Comparison of ENCODE assay signal across 12 cellular contexts in the genomic region with DNA sequence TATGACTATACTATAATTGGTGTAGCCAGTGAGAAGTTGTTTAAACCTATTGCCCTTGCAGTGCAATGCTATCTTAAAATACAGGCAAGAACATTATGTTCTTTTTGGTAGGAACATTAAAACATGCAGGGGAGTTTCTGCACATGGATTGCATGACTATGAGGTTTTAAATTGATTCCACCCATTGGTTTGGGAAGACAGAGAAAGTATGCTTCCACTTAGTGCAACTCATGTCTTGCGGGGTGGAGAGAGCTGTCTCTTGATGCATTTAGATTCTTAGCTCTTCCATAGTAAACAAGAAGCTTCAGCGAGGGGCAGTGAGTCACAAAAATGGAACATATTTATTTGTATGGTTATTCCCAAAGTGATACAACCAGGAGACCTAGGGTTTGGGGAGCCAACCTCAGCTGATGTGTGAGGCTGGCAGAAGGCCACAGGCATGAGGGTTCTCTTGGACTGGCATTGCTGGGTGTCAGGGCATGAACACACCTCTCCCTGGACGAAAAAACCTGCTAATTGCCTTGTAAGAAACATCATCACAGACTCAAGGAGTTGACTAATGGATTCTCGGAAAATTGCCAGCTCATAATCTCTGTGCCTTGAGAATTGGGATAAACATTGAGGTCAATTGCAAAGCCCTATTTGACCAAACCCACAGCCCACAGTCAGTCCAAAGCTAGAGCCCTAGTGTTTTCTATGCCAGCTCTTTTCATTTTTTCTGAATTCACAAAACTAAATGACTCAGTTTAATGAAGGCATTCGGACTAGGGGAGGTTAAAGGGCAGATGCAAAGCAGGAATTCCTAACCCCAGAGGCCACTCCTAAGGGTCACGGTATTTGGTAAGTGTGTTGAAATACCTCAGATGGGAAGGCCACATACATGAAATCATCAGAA. TPM values are rescaled to one million over a fixed set of nuclear protein-coding genes. Genes with fewer than 3 reads are reported as not detected.
DNase-seq lines count a peak whose midpoint lies in the region; ATAC-seq and TF ChIP-seq lines count a peak whose summit lies in the region.
"Had no signal": no experiment of that assay in that cellular context is flagged by ENCODE, and none has a peak within 500 bp of the region (broad histone marks: within the 10 kb centered on the region; RNA-seq: fewer than 3 reads in every experiment).

No MANE protein-coding gene starts in this region.

- no peak for ATAC-seq in GM18519 (IDR thresholded peaks at IDR 0.05; ENCODE audit: low FRiP score, unreplicated experiment)
- ATAC-seq: WTC11 had no signal

- no peaks in the 10 kb centered on the region for H3K27me3 Mint-ChIP-seq in activated T-cell treated with anti-CD3 and anti-CD28 coated beads, Interleukin-2, amount 50 U/mL, for 24 hours
- H3K27me3 Mint-ChIP-seq in activated CD4-positive, alpha-beta memory T cell treated with anti-CD3 and anti-CD28 coated beads, Interleukin-2, amount 10 ng/mL, durations not matched to agents 7 days and 5 days: no peaks in the 10 kb centered on the region
- no peaks in the 10 kb centered on the region for H3K27me3 Mint-ChIP-seq in stimulated activated naive CD8-positive, alpha-beta T cell treated with anti-CD3 and anti-CD28 coated beads, Interleukin-15, Interleukin-2, amounts not matched to agents 100 ng/mL and 50 ng/mL, for 24 hours

- POLR2A ChIA-PET in activated CD4-positive, alpha-beta memory T cell treated with anti-CD3 and anti-CD28 coated beads, Interleukin-2, amount 10 ng/mL, durations not matched to agents 7 days and 5 days (lab: Charles Lee): interaction anchor here (0.8 to 1.4 kb wide), 3 partner anchors 10 to 111 kb away, joined by 3 to 6 read pairs (median 3); no protein-coding TSS in a partner anchor

- H3K4me1 ChIP-seq in SJCRH30: peaks cover 35% of the 10 kb centered on the region
- H3K4me1 ChIP-seq: uterus had no signal

- DNase-seq in activated T-cell treated with anti-CD3 and anti-CD28 coated beads, Interleukin-2, amount 50 U/mL, for 24 hours: no peak
- DNase-seq in activated T-cell treated with anti-CD3 and anti-CD28 coated beads, Interleukin-2, amount 50 U/mL, for 1 hour: no peak
- no peak for DNase-seq in activated CD4-positive, alpha-beta memory T cell treated with anti-CD3 and anti-CD28 coated beads, Interleukin-2, amount 10 ng/mL, durations not matched to agents 7 days and 5 days
- peak; percentile 98 for DNase-seq in fibroblast of mammary gland (ENCODE audit: low read depth)
- no peak for DNase-seq in cerebellum (ENCODE audit: low spot score)
- no peak for DNase-seq in SJCRH30
- DNase-seq: caudate nucleus, NCI-H1092, uterus had no signal

- no peaks in the 10 kb centered on the region for H3K36me3 Mint-ChIP-seq in activated T-cell treated with anti-CD3 and anti-CD28 coated beads, Interleukin-2, amount 50 U/mL, for 24 hours (ENCODE audit: low read depth)
- H3K36me3 Mint-ChIP-seq in activated CD4-positive, alpha-beta memory T cell treated with anti-CD3 and anti-CD28 coated beads, Interleukin-2, amount 10 ng/mL, durations not matched to agents 7 days and 5 days (ENCODE audit: low read depth): peaks cover 8% of the 10 kb centered on the region
- H3K36me3 Mint-ChIP-seq in stimulated activated naive CD8-positive, alpha-beta T cell treated with anti-CD3 and anti-CD28 coated beads, Interleukin-15, Interleukin-2, amounts not matched to agents 100 ng/mL and 50 ng/mL, for 24 hours (ENCODE audit: low read depth): no peaks in the 10 kb centered on the region

- H3K27ac ChIP-seq in SJCRH30: no peak overlapping the region
- H3K27ac ChIP-seq: uterus had no signal

- H3K9me3 Mint-ChIP-seq in activated T-cell treated with anti-CD3 and anti-CD28 coated beads, Interleukin-2, amount 50 U/mL, for 24 hours: peaks cover 5% of the 10 kb centered on the region
- H3K9me3 Mint-ChIP-seq in activated CD4-positive, alpha-beta memory T cell treated with anti-CD3 and anti-CD28 coated beads, Interleukin-2, amount 10 ng/mL, durations not matched to agents 7 days and 5 days: peaks cover 18% of the 10 kb centered on the region
- peaks cover 5% of the 10 kb centered on the region for H3K9me3 Mint-ChIP-seq in stimulated activated naive CD8-positive, alpha-beta T cell treated with anti-CD3 and anti-CD28 coated beads, Interleukin-15, Interleukin-2, amounts not matched to agents 100 ng/mL and 50 ng/mL, for 24 hours

- TF ChIP-seq CTCF in fibroblast of mammary gland (conservative IDR thresholded peaks at IDR 0.05; ENCODE audit: control insufficient read depth, insufficient read depth, low read depth, low read length): no peak

- CTCF ChIA-PET in activated CD4-positive, alpha-beta memory T cell treated with anti-CD3 and anti-CD28 coated beads, Interleukin-2, amount 10 ng/mL, durations not matched to agents 7 days and 5 days (lab: Charles Lee): interaction anchor here (0.9 kb wide), 1 partner anchor 89 kb away, joined by 3 read pairs; no protein-coding TSS in a partner anchor

- peak overlapping the region; percentile 94 for H3K27ac Mint-ChIP-seq in activated T-cell treated with anti-CD3 and anti-CD28 coated beads, Interleukin-2, amount 50 U/mL, for 24 hours
- peak overlapping the region; percentile 23 for H3K27ac Mint-ChIP-seq in activated CD4-positive, alpha-beta memory T cell treated with anti-CD3 and anti-CD28 coated beads, Interleukin-2, amount 10 ng/mL, durations not matched to agents 7 days and 5 days
- peak overlapping the region; percentile 75 for H3K27ac Mint-ChIP-seq in stimulated activated naive CD8-positive, alpha-beta T cell treated with anti-CD3 and anti-CD28 coated beads, Interleukin-15, Interleukin-2, amounts not matched to agents 100 ng/mL and 50 ng/mL, for 24 hours
- H3K27ac Mint-ChIP-seq: WTC11 had no signal

- no peaks in the 10 kb centered on the region for H3K27me3 ChIP-seq in SJCRH30
- H3K27me3 ChIP-seq: uterus had no signal

- H3K4me3 ChIP-seq in fibroblast of mammary gland (ENCODE audit: control insufficient read depth, low read depth, low read length) (no peak overlapping the region), SJCRH30 (no peak overlapping the region)
- H3K4me3 ChIP-seq: uterus had no signal

- peaks cover 40% of the 10 kb centered on the region for H3K4me1 Mint-ChIP-seq in activated T-cell treated with anti-CD3 and anti-CD28 coated beads, Interleukin-2, amount 50 U/mL, for 24 hours (ENCODE audit: low read depth)
- peaks cover 21% of the 10 kb centered on the region for H3K4me1 Mint-ChIP-seq in activated CD4-positive, alpha-beta memory T cell treated with anti-CD3 and anti-CD28 coated beads, Interleukin-2, amount 10 ng/mL, durations not matched to agents 7 days and 5 days
- H3K4me1 Mint-ChIP-seq in stimulated activated naive CD8-positive, alpha-beta T cell treated with anti-CD3 and anti-CD28 coated beads, Interleukin-15, Interleukin-2, amounts not matched to agents 100 ng/mL and 50 ng/mL, for 24 hours (ENCODE audit: low read depth): peaks cover 27% of the 10 kb centered on the region

- H3K9me3 ChIP-seq in SJCRH30 (replicated peaks): peaks cover 3% of the 10 kb centered on the region; the same call in 1 of the 2 replicates
- H3K9me3 ChIP-seq: uterus had no signal

- no peak overlapping the region for H3K4me3 Mint-ChIP-seq in activated T-cell treated with anti-CD3 and anti-CD28 coated beads, Interleukin-2, amount 50 U/mL, for 24 hours
- no peak overlapping the region for H3K4me3 Mint-ChIP-seq in activated CD4-positive, alpha-beta memory T cell treated with anti-CD3 and anti-CD28 coated beads, Interleukin-2, amount 10 ng/mL, durations not matched to agents 7 days and 5 days
- H3K4me3 Mint-ChIP-seq in stimulated activated naive CD8-positive, alpha-beta T cell treated with anti-CD3 and anti-CD28 coated beads, Interleukin-15, Interleukin-2, amounts not matched to agents 100 ng/mL and 50 ng/mL, for 24 hours: no peak overlapping the region
- H3K4me3 Mint-ChIP-seq: WTC11 had no signal

- H3K36me3 ChIP-seq in SJCRH30: no peaks in the 10 kb centered on the region
- H3K36me3 ChIP-seq: uterus had no signal

RNA-seq across cellular contexts. Expression of a gene that starts 39.3 kb away (rescaled TPM):
- total RNA-seq in activated CD4-positive, alpha-beta memory T cell treated with anti-CD3 and anti-CD28 coated beads, Interleukin-2, amount 10 ng/mL, durations not matched to agents 7 days and 5 days: under 1 TPM; 0.25 to 0.33 TPM
- total RNA-seq in cerebellum: 6.0 TPM
- 21.2 and 26.6 TPM in 2 replicates for total RNA-seq in SJCRH30 (2014; rRNA removed; shearing (Covaris generic))

Comparison
In these comparisons a context has a peak if more than half of its experiments do, and no peak if none do; other contexts are left out.
1. H3K27ac Mint-ChIP-seq: peak in every context shown above with its lines; median percentile 94 in activated T-cell treated with anti-CD3 and anti-CD28 coated beads, Interleukin-2, amount 50 U/mL, for 24 hours; 75 in stimulated activated naive CD8-positive, alpha-beta T cell treated with anti-CD3 and anti-CD28 coated beads, Interleukin-15, Interleukin-2, amounts not matched to agents 100 ng/mL and 50 ng/mL, for 24 hours; 23 in activated CD4-positive, alpha-beta memory T cell treated with anti-CD3 and anti-CD28 coated beads, Interleukin-2, amount 10 ng/mL, durations not matched to agents 7 days and 5 days.